Comparison of ENCODE assay signal across 17 cellular contexts in the genomic region with DNA sequence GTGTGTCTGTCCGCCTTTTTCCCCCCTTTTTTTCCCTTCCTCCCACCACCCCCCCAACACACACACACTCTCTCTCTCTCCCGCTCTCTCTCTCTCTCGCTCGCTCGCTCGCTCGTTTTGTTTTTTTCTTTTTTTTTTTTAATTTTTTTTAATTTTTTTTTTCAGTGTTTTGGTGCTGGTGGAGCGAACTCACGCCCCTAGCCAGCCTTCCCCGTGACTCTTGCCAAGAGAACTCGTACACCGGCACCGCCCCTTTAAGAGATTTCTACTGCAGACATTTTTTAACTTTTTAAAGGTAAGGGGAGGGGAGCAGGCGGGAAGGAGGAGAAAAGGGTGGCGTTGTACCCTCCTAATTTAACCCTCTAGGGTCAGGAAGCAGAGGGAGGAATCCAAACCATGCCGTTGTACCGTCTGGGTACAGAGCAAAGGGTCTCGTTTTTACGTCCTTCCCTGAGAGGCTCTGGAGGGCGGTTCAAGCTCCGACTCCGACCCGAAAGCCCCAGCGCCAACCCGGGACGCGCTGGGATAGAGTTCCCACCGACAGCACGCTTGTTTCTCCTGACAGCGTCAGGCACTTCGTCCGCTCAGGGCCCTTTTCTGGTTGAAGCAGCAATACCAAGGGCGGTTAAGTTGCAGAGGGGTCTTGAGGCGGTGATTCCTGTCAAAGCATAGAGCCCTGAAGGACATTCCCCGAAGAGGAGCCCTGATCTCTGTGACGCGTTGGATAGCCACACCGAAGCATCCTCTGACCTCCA. TPM values are rescaled to one million over a fixed set of nuclear protein-coding genes. Genes with fewer than 3 reads are reported as not detected.
DNase-seq lines count a peak whose midpoint lies in the region; FAIRE-seq and TF ChIP-seq lines count a peak whose summit lies in the region.
"Had no signal": no experiment of that assay in that cellular context is flagged by ENCODE, and none has a peak within 500 bp of the region (broad histone marks: within the 10 kb centered on the region; RNA-seq: fewer than 3 reads in every experiment).

No MANE protein-coding gene starts in this region.

- H4K91ac ChIP-seq in H1 (replicated peaks; ENCODE audit: insufficient read length, low read length), result no peak overlapping the region

- POLR2A ChIA-PET in H1 (lab: Charles Lee; ENCODE audit: partially characterized antibody), result no interaction called here

- no peak for TF ChIP-seq EP300 in H1 (IDR thresholded peaks at IDR 0.05; ENCODE audit: borderline replicate concordance in 1 of 2, low read depth in 2 of 2, low read length in 2 of 2)

- H3K4me1 Mint-ChIP-seq in type B pancreatic cell (ENCODE audit: unreplicated experiment), result peaks cover 15% of the 10 kb centered on the region

- intact Hi-C loops in breast epithelium (cut with DNase I; ENCODE audit: low total_unique reads) (no loop called here), mammary epithelial cell (cut with micrococcal nuclease) (no loop called here)

- H2AFZ ChIP-seq in mammary epithelial cell (ENCODE audit: low read depth, low read length) (no peak overlapping the region), H1 (ENCODE audit: low read length) (peak overlapping the region; percentile 91)

- H3K4me2 ChIP-seq in mammary epithelial cell (ENCODE audit: insufficient read depth, low read depth, low read length), result no peak overlapping the region
- H3K4me2 ChIP-seq in H1 (ENCODE audit: insufficient read depth in 1 of 2, low read depth in 2 of 2, low read length in 2 of 2), result peak overlapping the region; percentile 97 to 99

- H2BK12ac ChIP-seq in H1 (ENCODE audit: low read depth, low read length), result no peak overlapping the region

- peak overlapping the region; percentile 82 for H3K4me3 Mint-ChIP-seq in type B pancreatic cell
- H3K4me3 Mint-ChIP-seq: activated naive CD4-positive, alpha-beta T cell treated with anti-CD3 and anti-CD28 coated beads for 36 hours had no signal

- H3K9ac ChIP-seq in mammary epithelial cell (ENCODE audit: insufficient read depth, low read length) (no peak overlapping the region), H1 (replicated peaks in 1 of 4; ENCODE audit: extremely low read depth in 1 of 4, low read depth in 3 of 4, low read length in 3 of 4) (no peak overlapping the region; a peak in 1 of 7 replicates)

- peaks cover 0 to 11% of the 10 kb centered on the region in 2 donors for H3K4me1 ChIP-seq in breast epithelium
- no peaks in the 10 kb centered on the region for H3K4me1 ChIP-seq in mammary epithelial cell (ENCODE audit: insufficient read depth, low read length)
- H3K4me1 ChIP-seq in H1 (replicated peaks in 1 of 4; ENCODE audit: control insufficient read depth in 3 of 4, insufficient read depth in 4 of 4, low read length in 3 of 4), result peaks cover 8 to 35% (median 15%) of the 10 kb centered on the region in 4 experiments; a peak in 6 of 7 replicates
- peaks cover 0 to 47% of the 10 kb centered on the region in 2 donors for H3K4me1 ChIP-seq in muscle layer of duodenum (ENCODE audit: control insufficient read depth in 1 of 2, insufficient read depth in 2 of 2, low read length in 2 of 2)

- no peaks in the 10 kb centered on the region for H3K79me1 ChIP-seq in H1 (ENCODE audit: low read depth, low read length)

- TF ChIP-seq POLR2A in breast epithelium (IDR thresholded peaks at IDR 0.05), result no peak
- TF ChIP-seq POLR2A in H1 (IDR thresholded peaks at IDR 0.05; ENCODE audit: control extremely low read depth in 1 of 2, low read depth in 2 of 2, low read length in 2 of 2), result no peak

- no peak overlapping the region for H2BK20ac ChIP-seq in H1 (ENCODE audit: low read length)

- no peak for TF ChIP-seq RAD21 in H1 (IDR thresholded peaks at IDR 0.05 in 1 of 2, conservative IDR thresholded peaks at IDR 0.05 in 1 of 2; ENCODE audit: low read depth in 2 of 2, low read length in 2 of 2)

- 4% methylated on average over 19 of the region's 38 CpGs for WGBS in mammary epithelial cell (ENCODE audit: low coverage, missing lambda C conversion rate)
- WGBS in H1 (ENCODE audit: extremely low coverage in 1 of 2, insufficient coverage in 1 of 2, insufficient read length in 1 of 2, insufficient replicate concordance in 2 of 2, low coverage in 1 of 2, low lambda C conversion rate in 2 of 2, missing lambda C conversion rate in 1 of 2), 2 experiments, result 2% methylated on average over 33 of the region's 38 CpGs; no CpG with 5 or more reads in 1 of the 2 experiments

- no peak for DNase-seq in breast epithelium (ENCODE audit: low spot score in 2 of 2)
- no peak for DNase-seq in mammary epithelial cell
- DNase-seq in H1 (ENCODE audit: low read depth in 1 of 2, low spot score in 2 of 2), result peak in 1 of 2 experiments; percentile 78
- no peak for DNase-seq in type B pancreatic cell (ENCODE audit: extremely low spot score, unreplicated experiment)
- DNase-seq in NCI-H128 (lab: John Stamatoyannopoulos, UW; ENCODE audit: unreplicated experiment), result no peak
- DNase-seq in EL, result no peak
- DNase-seq in activated CD4-positive, alpha-beta T cell treated with anti-CD3 and anti-CD28 coated beads, Interleukin-2, amount 50 U/mL, for 1 hour, result no peak
- DNase-seq: ACHN; activated CD4-positive, alpha-beta T cell treated with anti-CD3 and anti-CD28 coated beads, Interleukin-2, amount 50 U/mL, for 4 hours; activated naive CD4-positive, alpha-beta T cell treated with anti-CD3 and anti-CD28 coated beads for 36 hours; DMS79 treated with DMSO at 0.1 percent for 48 hours; effector memory CD8-positive, alpha-beta T cell; NCI-H69 had no signal

- peaks cover 4% of the 10 kb centered on the region for H3K36me3 Mint-ChIP-seq in type B pancreatic cell

- H2AK5ac ChIP-seq in H1 (ENCODE audit: low read depth, low read length), result no peak overlapping the region

- no peak overlapping the region for H3K14ac ChIP-seq in H1 (ENCODE audit: insufficient read length)

- H3K23ac ChIP-seq in H1 (ENCODE audit: insufficient read length), result no peak overlapping the region

- peak overlapping the region; percentile 27 to 80 (median 52) for H3K4me3 ChIP-seq in breast epithelium
- no peak overlapping the region for H3K4me3 ChIP-seq in mammary epithelial cell (replicated peaks in 1 of 3; ENCODE audit: insufficient read depth in 1 of 3, low read depth in 2 of 3, low read length in 3 of 3)
- peak overlapping the region; percentile 47 to 66 (median 60) for H3K4me3 ChIP-seq in H1 (ENCODE audit: extremely low read depth in 1 of 4, insufficient read depth in 2 of 4, low read depth in 3 of 4, low read length in 4 of 4)
- H3K4me3 ChIP-seq in muscle layer of duodenum (ENCODE audit: low read depth in 1 of 2, low read length in 2 of 2), result peak overlapping the region; percentile 34 to 82

- no peak overlapping the region; the same call in 1 of the 2 replicates for H2BK15ac ChIP-seq in H1 (ENCODE audit: low read length)

- 0 out of 2 replicates have a peak overlapping the region, but pooled peaks have one; percentile 1 for H3K18ac ChIP-seq in H1 (ENCODE audit: extremely low read depth, low read length)

- no peaks in the 10 kb centered on the region for H3K9me3 Mint-ChIP-seq in type B pancreatic cell
- H3K9me3 Mint-ChIP-seq: activated naive CD4-positive, alpha-beta T cell treated with anti-CD3 and anti-CD28 coated beads for 36 hours; effector memory CD8-positive, alpha-beta T cell; natural killer cell treated with Interleukin-12 subunit alpha and Interleukin-12 subunit beta and Interleukin-15 and Interleukin-18, amount 100 ng/mL, for 72 hours; stimulated activated naive CD8-positive, alpha-beta T cell treated with anti-CD3 and anti-CD28 coated beads, Interleukin-15, Interleukin-2, amounts not matched to agents 100 ng/mL and 50 ng/mL, for 24 hours had no signal

- H3K27ac Mint-ChIP-seq in type B pancreatic cell, result no peak overlapping the region
- H3K27ac Mint-ChIP-seq: activated naive CD4-positive, alpha-beta T cell treated with anti-CD3 and anti-CD28 coated beads for 36 hours; effector memory CD8-positive, alpha-beta T cell; natural killer cell treated with Interleukin-12 subunit alpha and Interleukin-12 subunit beta and Interleukin-15 and Interleukin-18, amount 100 ng/mL, for 72 hours; stimulated activated naive CD8-positive, alpha-beta T cell treated with anti-CD3 and anti-CD28 coated beads, Interleukin-15, Interleukin-2, amounts not matched to agents 100 ng/mL and 50 ng/mL, for 24 hours had no signal

- H3K27me3 ChIP-seq in breast epithelium, result peaks cover 3 to 63% of the 10 kb centered on the region in 2 donors
- peaks cover 52% of the 10 kb centered on the region for H3K27me3 ChIP-seq in mammary epithelial cell (ENCODE audit: insufficient read depth, low read length)
- peaks cover 34 to 74% (median 63%) of the 10 kb centered on the region in 4 experiments for H3K27me3 ChIP-seq in H1 (replicated peaks in 1 of 4; ENCODE audit: control insufficient read depth in 3 of 4, extremely low read depth in 1 of 4, insufficient read depth in 3 of 4, low read length in 3 of 4)
- peaks cover 38% of the 10 kb centered on the region for H3K27me3 ChIP-seq in muscle layer of duodenum (ENCODE audit: low read depth, low read length)

- peaks cover 32% of the 10 kb centered on the region for H3K23me2 ChIP-seq in H1 (ENCODE audit: low read depth, low read length)

- H3K4ac ChIP-seq in H1 (replicated peaks; ENCODE audit: insufficient read length, low read depth, low read length), result no peak overlapping the region

- H3K9me3 ChIP-seq in breast epithelium, result no peaks in the 10 kb centered on the region
- H3K9me3 ChIP-seq in mammary epithelial cell (replicated peaks; ENCODE audit: insufficient read depth, low read length), result no peaks in the 10 kb centered on the region
- no peaks in the 10 kb centered on the region for H3K9me3 ChIP-seq in H1 (ENCODE audit: insufficient read depth in 2 of 2, low read depth in 1 of 2, low read length in 1 of 2)
- H3K9me3 ChIP-seq in muscle layer of duodenum (ENCODE audit: control insufficient read depth in 1 of 2, low read length in 2 of 2), result no peaks in the 10 kb centered on the region

- H3K27ac ChIP-seq in breast epithelium (peak overlapping the region; percentile 21 to 66), mammary epithelial cell (ENCODE audit: insufficient read depth, low read depth, low read length) (no peak overlapping the region), H1 (ENCODE audit: low read depth, low read length) (no peak overlapping the region), muscle layer of duodenum (ENCODE audit: low read length) (no peak overlapping the region)

- H3K27me3 Mint-ChIP-seq in type B pancreatic cell, result peaks cover 83% of the 10 kb centered on the region

- no peaks in the 10 kb centered on the region for H3K36me3 ChIP-seq in breast epithelium
- no peaks in the 10 kb centered on the region for H3K36me3 ChIP-seq in mammary epithelial cell (ENCODE audit: insufficient read depth, low read length)
- H3K36me3 ChIP-seq in H1 (ENCODE audit: control insufficient read depth in 2 of 4, insufficient read depth in 4 of 4, low read length in 3 of 4), result no peaks in the 10 kb centered on the region
- no peaks in the 10 kb centered on the region for H3K36me3 ChIP-seq in muscle layer of duodenum (ENCODE audit: control insufficient read depth in 1 of 2, insufficient read depth in 2 of 2, low read length in 2 of 2)

- H3K56ac ChIP-seq in H1 (replicated peaks; ENCODE audit: insufficient read length, low read depth, low read length), result no peak overlapping the region

- no peak overlapping the region for H2BK5ac ChIP-seq in H1 (ENCODE audit: low read depth, low read length)

- no peak for FAIRE-seq in H1 (lab: Jason Lieb, UNC)
- FAIRE-seq: islet of Langerhans had no signal

- H3K79me2 ChIP-seq in mammary epithelial cell (ENCODE audit: insufficient read depth, low read length) (no peaks in the 10 kb centered on the region), H1 (ENCODE audit: control insufficient read depth in 1 of 2, insufficient read depth in 2 of 2, low read length in 2 of 2) (no peaks in the 10 kb centered on the region)

- H4K5ac ChIP-seq in H1 (ENCODE audit: insufficient read length, low read depth, low read length), result no peak overlapping the region

- H2BK120ac ChIP-seq in H1 (replicated peaks; ENCODE audit: low read depth, low read length), result no peak overlapping the region

- TF ChIP-seq CTCF in breast epithelium (IDR thresholded peaks at IDR 0.05), result no peak
- TF ChIP-seq CTCF in mammary epithelial cell (conservative IDR thresholded peaks at IDR 0.05 in 1 of 2, IDR thresholded peaks at IDR 0.05 in 1 of 2; ENCODE audit: extremely low read depth in 1 of 2, insufficient read depth in 1 of 2, low read depth in 1 of 2, low read length in 2 of 2), result no peak
- TF ChIP-seq CTCF in H1 (IDR thresholded peaks at IDR 0.05; ENCODE audit: control extremely low read depth in 1 of 3, insufficient read depth in 1 of 3, low read depth in 1 of 3, low read length in 3 of 3), result no peak
- no peak for TF ChIP-seq CTCF in type B pancreatic cell (conservative IDR thresholded peaks at IDR 0.05)

- H4K8ac ChIP-seq in H1 (ENCODE audit: extremely low read depth, insufficient read depth, low read length), result no peak overlapping the region

- dilution Hi-C loops in mammary epithelial cell (cut with HindIII; ENCODE audit: low sequenced_read_pairs), result no loop called here

- in situ Hi-C loops in mammary epithelial cell (cut with MboI; ENCODE audit: low sequenced_read_pairs in 2 of 2), result loop anchor here in 1 of 2 donors (25.0 kb wide), 1 partner anchor 774 kb away; no protein-coding TSS in a partner anchor

- no peaks in the 10 kb centered on the region for H4K20me1 ChIP-seq in mammary epithelial cell (ENCODE audit: insufficient read depth, low read length)
- no peaks in the 10 kb centered on the region for H4K20me1 ChIP-seq in H1 (replicated peaks in 1 of 2; ENCODE audit: control insufficient read depth in 1 of 2, insufficient read depth in 2 of 2, low read length in 2 of 2)

- no TSS peak for BruUV-seq in mammary epithelial cell (replicated peaks; lab: Mats Ljungman, UMichigan)

- CTCF ChIA-PET in mammary epithelial cell (lab: Charles Lee; ENCODE audit: low non-redundant PET), result no interaction called here
- CTCF ChIA-PET in H1 (lab: Charles Lee; ENCODE audit: partially characterized antibody), result no interaction called here

RNA-seq across cellular contexts. Expression of a gene that starts 0.4 kb away (rescaled TPM):
- total RNA-seq in breast epithelium (1 to 10 TPM; 2.7 to 8.0 (median 5.9) TPM), mammary epithelial cell (not detected), type B pancreatic cell (ENCODE audit: low replicate concordance) (0.10 and 19.8 TPM in 2 replicates)
- polyA plus RNA-seq in mammary epithelial cell (not detected), H1 (2011; rRNA removed) (0.28 and 0.41 TPM in 2 replicates)
- polyA minus RNA-seq in mammary epithelial cell, result not detected
- total RNA-seq in H1 (2021; fragmentation: NEBNext Ultra II Directional; extraction: Animal tissue kit (Norgen Biotek cat#: 25700)), result 0.38 and 0.58 TPM in 2 replicates
- 0.19 TPM for polyA plus RNA-seq in H1 (2011; cell fraction: cytosol; rRNA removed)
- 0.47 TPM for polyA plus RNA-seq in H1 (2011; cell fraction: nucleus; rRNA removed)
- 0.33 to 0.80 TPM (median 0.63 TPM) in 4 replicates for polyA plus RNA-seq in H1 (2012, experiment 1 of 2)
- 0.12 TPM for polyA plus RNA-seq in H1 (2012, experiment 2 of 2)
- polyA plus RNA-seq in H1 (2013, experiment 1 of 2), result 0.26 TPM
- polyA plus RNA-seq in H1 (2013, experiment 2 of 2), result 0.29 TPM
- 0.41 and 0.47 TPM in 2 replicates for polyA minus RNA-seq in H1 (2011; rRNA and poly(A)+ RNA removed)
- polyA minus RNA-seq in H1 (2011; cell fraction: cytosol; rRNA and poly(A)+ RNA removed), result not detected
- 2.4 TPM for polyA minus RNA-seq in H1 (2011; cell fraction: nucleus; rRNA and poly(A)+ RNA removed)
- total RNA-seq: activated naive CD4-positive, alpha-beta T cell treated with anti-CD3 and anti-CD28 coated beads for 36 hours; natural killer cell treated with Interleukin-12 subunit alpha and Interleukin-12 subunit beta and Interleukin-15 and Interleukin-18, amount 100 ng/mL, for 72 hours had no signal

Comparison
In these comparisons a context has a peak if more than half of its experiments do, and no peak if none do; other contexts are left out.
1. H3K27ac ChIP-seq: peak in breast epithelium (2 of 2); none in mammary epithelial cell (single experiment), H1 (single experiment) and muscle layer of duodenum (single experiment).
2. H3K4me3 ChIP-seq: peak in breast epithelium (3 of 3), H1 (4 of 4) and muscle layer of duodenum (2 of 2); none in mammary epithelial cell (0 of 3).